8 cellular contexts compared by ENCODE assay signal in the genomic region with DNA sequence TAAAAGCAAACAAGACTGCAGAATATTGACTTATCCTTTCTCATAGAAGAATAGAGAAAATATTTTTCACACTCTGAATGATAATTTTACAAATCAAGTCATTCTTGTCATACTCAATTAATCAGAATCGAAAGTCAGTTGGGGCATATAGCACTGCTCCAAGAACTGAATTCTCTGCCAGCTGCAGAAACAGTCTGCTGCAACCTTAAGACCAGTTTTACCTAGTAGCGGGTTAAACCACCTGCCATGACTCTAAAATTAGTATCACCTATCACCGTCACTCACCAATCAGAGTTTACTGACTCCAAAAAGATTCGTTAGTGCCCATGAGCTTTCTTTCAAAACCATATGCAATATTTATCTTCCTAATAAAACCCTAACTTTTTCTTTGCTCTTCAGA.
"Had no signal": no experiment of that assay in that cellular context is flagged by ENCODE, and none has a peak within 500 bp of the region (broad histone marks: within the 10 kb centered on the region; RNA-seq: fewer than 3 reads in every experiment).

No MANE protein-coding gene starts in this region.

- FAIRE-seq: HepG2 had no signal

- H3K9me3 ChIP-seq: HAP-1 had no signal

- H3K4me2 ChIP-seq: GM23338 had no signal

- H3K36me3 ChIP-seq: HAP-1 had no signal

- H3K4me1 ChIP-seq: HAP-1 had no signal

- DNase-seq: H7, HFFc6, KBM-7 had no signal

- ATAC-seq: GM23338, HCT116, HepG2 had no signal

- H3K27ac ChIP-seq: HL-60 had no signal

- H2AFZ ChIP-seq: GM23338 had no signal

- H3K4me3 ChIP-seq: GM23338, HAP-1 had no signal
